Comparison of ENCODE assay signal across 19 cellular contexts in the genomic region with DNA sequence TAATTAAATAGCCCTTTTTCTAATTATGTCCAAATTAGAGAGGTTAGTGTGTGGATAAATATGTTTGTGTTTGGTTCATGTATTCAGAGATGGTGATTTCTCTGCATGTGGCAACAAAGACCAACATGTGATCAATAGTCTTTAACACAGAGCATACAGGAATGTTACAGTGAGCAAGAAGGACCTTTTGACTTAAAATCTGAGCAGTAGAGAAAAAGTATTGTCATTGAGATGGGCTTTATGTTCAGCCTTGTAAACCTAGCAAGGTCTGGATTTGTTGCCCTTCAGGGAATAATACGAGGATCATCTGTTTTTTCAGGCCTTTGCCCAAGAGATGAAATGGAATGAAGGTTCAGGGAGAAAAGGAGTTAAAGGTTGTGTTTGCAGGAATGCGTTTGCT.
A peak's percentile ranks its signal among the peaks of the same experiment; 100 is the strongest.
DNase-seq lines count a peak whose midpoint lies in the region; ATAC-seq and TF ChIP-seq lines count a peak whose summit lies in the region.
"Had no signal": no experiment of that assay in that cellular context is flagged by ENCODE, and none has a peak within 500 bp of the region (broad histone marks: within the 10 kb centered on the region; RNA-seq: fewer than 3 reads in every experiment).

No MANE protein-coding gene starts in this region.

- WGBS in smooth muscle cell (ENCODE audit: low lambda C conversion rate): 73% methylated on average over 2 of the region's 2 CpGs

- peak; percentile 34 for DNase-seq in NCI-H748 (lab: John Stamatoyannopoulos, UW; ENCODE audit: unreplicated experiment)
- no peak for DNase-seq in NCI-H748 treated with DMSO at 0.1 percent for 48 hours (lab: John Stamatoyannopoulos, UW)
- DNase-seq in WTC11 (ENCODE audit: low spot score): no peak
- no peak for DNase-seq in smooth muscle cell (lab: John Stamatoyannopoulos, UW; ENCODE audit: unreplicated experiment)
- no peak for DNase-seq in Ammon's horn (ENCODE audit: low spot score)
- DNase-seq in AG08396 (ENCODE audit: low spot score): no peak
- no peak for DNase-seq in left ventricle myocardium inferior
- DNase-seq: Calu3; CD8-positive, alpha-beta T cell; DMS79 treated with DMSO at 0.1 percent for 48 hours; GF-D8; GOT3; HCEC 1CT; HFFc6; KG1 had no signal

- H3K27ac ChIP-seq in smooth muscle cell (ENCODE audit: low read depth) (peak overlapping the region; percentile 25), left ventricle myocardium inferior (replicated peaks) (no peak overlapping the region)
- H3K27ac ChIP-seq: 22Rv1; A549; BLaER1 treated with 17β-estradiol and CSF1 and Interleukin-3, amounts not matched to agents 10 nM and 100 nM had no signal

- peaks cover 12% of the 10 kb centered on the region for H3K36me3 Mint-ChIP-seq in WTC11
- H3K36me3 Mint-ChIP-seq: CD8-positive, alpha-beta T cell had no signal

- POLR2A ChIA-PET in WTC11 (lab: Charles Lee): no interaction called here

- peaks cover 27% of the 10 kb centered on the region for H3K4me1 Mint-ChIP-seq in WTC11
- H3K4me1 Mint-ChIP-seq: B cell had no signal

- H3K4me3 Mint-ChIP-seq in WTC11: no peak overlapping the region
- H3K4me3 Mint-ChIP-seq: B cell; CD8-positive, alpha-beta T cell; HFFc6 had no signal

- H3K9me3 Mint-ChIP-seq in WTC11: peaks cover 10% of the 10 kb centered on the region
- H3K9me3 Mint-ChIP-seq: CD8-positive, alpha-beta T cell had no signal

- peaks cover 80% of the 10 kb centered on the region for H4K20me1 ChIP-seq in smooth muscle cell (ENCODE audit: low read depth)
- H4K20me1 ChIP-seq: BLaER1 treated with 17β-estradiol and CSF1 and Interleukin-3, amounts not matched to agents 10 nM and 100 nM had no signal

- H3K9ac ChIP-seq in smooth muscle cell (ENCODE audit: low read depth): no peak overlapping the region
- H3K9ac ChIP-seq: BLaER1 treated with 17β-estradiol and CSF1 and Interleukin-3, amounts not matched to agents 10 nM and 100 nM had no signal

- H3K79me2 ChIP-seq in smooth muscle cell (ENCODE audit: low read depth): peaks cover 63% of the 10 kb centered on the region

- peak; percentile 58 for ATAC-seq in WTC11
- ATAC-seq: A549; CD8-positive, alpha-beta T cell had no signal

- no peaks in the 10 kb centered on the region for H3K27me3 Mint-ChIP-seq in WTC11 (ENCODE audit: low read depth)
- H3K27me3 Mint-ChIP-seq: B cell had no signal

- TF ChIP-seq CTCF in WTC11 (IDR thresholded peaks at IDR 0.05) (no peak), smooth muscle cell (IDR thresholded peaks at IDR 0.05; ENCODE audit: borderline replicate concordance, insufficient read depth, poor library complexity, severe bottlenecking) (no peak), left ventricle myocardium inferior (IDR thresholded peaks at IDR 0.05; ENCODE audit: borderline replicate concordance) (no peak)

- H3K36me3 ChIP-seq in smooth muscle cell (ENCODE audit: low read depth): peaks cover 3% of the 10 kb centered on the region
- no peaks in the 10 kb centered on the region for H3K36me3 ChIP-seq in left ventricle myocardium inferior
- H3K36me3 ChIP-seq: BLaER1 treated with 17β-estradiol and CSF1 and Interleukin-3, amounts not matched to agents 10 nM and 100 nM had no signal

- intact Hi-C loops in left ventricle myocardium inferior (cut with micrococcal nuclease): no loop called here

- no peak overlapping the region for H2AFZ ChIP-seq in smooth muscle cell (ENCODE audit: low read depth)

- no peak overlapping the region for H3K4me3 ChIP-seq in smooth muscle cell
- no peak overlapping the region for H3K4me3 ChIP-seq in left ventricle myocardium inferior
- H3K4me3 ChIP-seq: A549; BLaER1 treated with 17β-estradiol and CSF1 and Interleukin-3, amounts not matched to agents 10 nM and 100 nM had no signal

- no peaks in the 10 kb centered on the region for H3K27me3 ChIP-seq in smooth muscle cell (ENCODE audit: low read depth)
- no peaks in the 10 kb centered on the region for H3K27me3 ChIP-seq in left ventricle myocardium inferior (ENCODE audit: low read depth)
- H3K27me3 ChIP-seq: BLaER1 treated with 17β-estradiol and CSF1 and Interleukin-3, amounts not matched to agents 10 nM and 100 nM had no signal

- H3K4me1 ChIP-seq in smooth muscle cell (ENCODE audit: low read depth) (no peaks in the 10 kb centered on the region), left ventricle myocardium inferior (no peaks in the 10 kb centered on the region)
- H3K4me1 ChIP-seq: A549; BLaER1 treated with 17β-estradiol and CSF1 and Interleukin-3, amounts not matched to agents 10 nM and 100 nM had no signal

- H3F3A ChIP-seq in smooth muscle cell (ENCODE audit: low read depth): peaks cover 51% of the 10 kb centered on the region

- peak overlapping the region; percentile 48; the same call in 1 of the 2 replicates for H3K27ac Mint-ChIP-seq in WTC11
- H3K27ac Mint-ChIP-seq: B cell; CD8-positive, alpha-beta T cell; HFFc6 had no signal

- CTCF ChIA-PET in WTC11 (lab: Charles Lee): no interaction called here

- H3K9me3 ChIP-seq in smooth muscle cell (replicated peaks; ENCODE audit: low read depth) (no peaks in the 10 kb centered on the region), left ventricle myocardium inferior (replicated peaks) (peaks cover 5% of the 10 kb centered on the region)
- H3K9me3 ChIP-seq: A549; BLaER1 treated with 17β-estradiol and CSF1 and Interleukin-3, amounts not matched to agents 10 nM and 100 nM had no signal

- no peak overlapping the region for H3K4me2 ChIP-seq in smooth muscle cell
- H3K4me2 ChIP-seq: A549; BLaER1 treated with 17β-estradiol and CSF1 and Interleukin-3, amounts not matched to agents 10 nM and 100 nM had no signal

TF ChIP-seq in WTC11, 78 proteins besides CTCF, POLR2A, EP300 and RAD21:
- TF ChIP-seq FOXK1 (CRISPR knock-in tag; IDR thresholded peaks at IDR 0.05) (no peak), ZBTB21 (CRISPR knock-in tag; IDR thresholded peaks at IDR 0.05; ENCODE audit: borderline replicate concordance) (no peak), ATF6 (CRISPR knock-in tag; IDR thresholded peaks at IDR 0.05) (no peak), CDX4 (CRISPR knock-in tag; IDR thresholded peaks at IDR 0.05; ENCODE audit: borderline replicate concordance) (no peak), GRHL2 (CRISPR knock-in tag; IDR thresholded peaks at IDR 0.05; ENCODE audit: insufficient replicate concordance, severe bottlenecking) (no peak)
- TF ChIP-seq, protein P1, sequence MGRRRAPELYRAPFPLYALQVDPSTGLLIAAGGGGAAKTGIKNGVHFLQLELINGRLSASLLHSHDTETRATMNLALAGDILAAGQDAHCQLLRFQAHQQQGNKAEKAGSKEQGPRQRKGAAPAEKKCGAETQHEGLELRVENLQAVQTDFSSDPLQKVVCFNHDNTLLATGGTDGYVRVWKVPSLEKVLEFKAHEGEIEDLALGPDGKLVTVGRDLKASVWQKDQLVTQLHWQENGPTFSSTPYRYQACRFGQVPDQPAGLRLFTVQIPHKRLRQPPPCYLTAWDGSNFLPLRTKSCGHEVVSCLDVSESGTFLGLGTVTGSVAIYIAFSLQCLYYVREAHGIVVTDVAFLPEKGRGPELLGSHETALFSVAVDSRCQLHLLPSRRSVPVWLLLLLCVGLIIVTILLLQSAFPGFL (CRISPR knock-in tag; IDR thresholded peaks at IDR 0.05; ENCODE audit: borderline replicate concordance): no peak
- TF ChIP-seq, protein P2, sequence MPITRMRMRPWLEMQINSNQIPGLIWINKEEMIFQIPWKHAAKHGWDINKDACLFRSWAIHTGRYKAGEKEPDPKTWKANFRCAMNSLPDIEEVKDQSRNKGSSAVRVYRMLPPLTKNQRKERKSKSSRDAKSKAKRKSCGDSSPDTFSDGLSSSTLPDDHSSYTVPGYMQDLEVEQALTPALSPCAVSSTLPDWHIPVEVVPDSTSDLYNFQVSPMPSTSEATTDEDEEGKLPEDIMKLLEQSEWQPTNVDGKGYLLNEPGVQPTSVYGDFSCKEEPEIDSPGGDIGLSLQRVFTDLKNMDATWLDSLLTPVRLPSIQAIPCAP (CRISPR knock-in tag; IDR thresholded peaks at IDR 0.05): no peak
- TF ChIP-seq, protein P3, sequence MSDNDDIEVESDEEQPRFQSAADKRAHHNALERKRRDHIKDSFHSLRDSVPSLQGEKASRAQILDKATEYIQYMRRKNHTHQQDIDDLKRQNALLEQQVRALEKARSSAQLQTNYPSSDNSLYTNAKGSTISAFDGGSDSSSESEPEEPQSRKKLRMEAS (CRISPR knock-in tag; IDR thresholded peaks at IDR 0.05): no peak
